Comparison of ENCODE assay signal across 19 cellular contexts in the genomic region with DNA sequence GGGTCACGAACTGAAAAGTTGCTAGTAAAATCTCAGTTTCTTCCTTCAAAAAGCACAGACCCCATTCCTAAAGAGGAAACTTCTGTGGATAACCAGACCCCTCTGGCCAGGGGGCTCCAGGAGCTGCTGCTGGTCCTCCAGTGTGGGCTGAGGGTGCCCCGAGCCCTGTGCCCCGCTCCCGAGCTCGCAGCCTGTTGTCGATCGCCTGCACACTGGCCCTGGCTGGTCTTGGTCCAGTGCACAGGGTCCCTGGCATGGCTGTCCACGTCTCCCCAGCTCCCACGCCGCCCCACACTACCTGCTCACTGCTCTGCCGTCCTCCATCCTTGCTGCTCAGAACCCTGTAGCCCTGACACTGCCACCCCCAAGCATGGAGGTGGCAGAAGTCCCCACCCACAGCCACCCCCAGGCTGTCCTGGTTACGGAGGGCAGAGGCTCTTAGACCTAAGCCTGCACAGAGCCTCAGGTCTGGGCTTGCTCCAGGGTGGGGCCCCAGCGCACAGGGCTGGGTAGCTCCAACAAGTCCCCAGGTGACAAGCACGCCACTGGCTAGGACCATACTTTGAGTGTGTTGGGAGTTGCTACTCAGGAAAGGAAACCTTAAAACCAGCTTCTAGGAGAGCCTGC.
DNase-seq lines count a peak whose midpoint lies in the region; ATAC-seq and TF ChIP-seq lines count a peak whose summit lies in the region.
"Had no signal": no experiment of that assay in that cellular context is flagged by ENCODE, and none has a peak within 500 bp of the region (broad histone marks: within the 10 kb centered on the region; RNA-seq: fewer than 3 reads in every experiment).

No MANE protein-coding gene starts in this region.

- H3K4me3 Mint-ChIP-seq in GM23338, result no peak overlapping the region

- no peaks in the 10 kb centered on the region for H3K9me3 Mint-ChIP-seq in GM23338

- H3K27ac ChIP-seq in GM23338 (ENCODE audit: low read depth), result no peak overlapping the region
- H3K27ac ChIP-seq: C4-2B, Peyer's patch had no signal

- intact Hi-C loops in posterior vena cava (cut with DNase I), result no loop called here

- no peak overlapping the region for H3K4me2 ChIP-seq in GM23338

- no peak for TF ChIP-seq CTCF in GM23338 (conservative IDR thresholded peaks at IDR 0.05; ENCODE audit: low read depth in 2 of 2)

- H3K79me2 ChIP-seq in GM23338 (replicated peaks; ENCODE audit: insufficient read depth), result no peaks in the 10 kb centered on the region

- no peaks in the 10 kb centered on the region for H3K27me3 Mint-ChIP-seq in GM23338 (ENCODE audit: insufficient read depth, low read depth, poor library complexity)

- DNase-seq in GM23338 (ENCODE audit: low spot score) (no peak), HPDE6-E6E7 (ENCODE audit: extremely low spot score) (peak; percentile 22), posterior vena cava (ENCODE audit: low spot score) (peak; percentile 51), GM19240 (ENCODE audit: insufficient read length, low spot score) (no peak), inferior parietal cortex (ENCODE audit: extremely low spot score) (no peak), NCI-H82 (lab: John Stamatoyannopoulos, UW) (no peak)
- no peak for DNase-seq in stimulated activated naive CD8-positive, alpha-beta T cell treated with anti-CD3 and anti-CD28 coated beads, Interleukin-15, Interleukin-2, amounts not matched to agents 100 U/mL and 50 U/mL, for 24 hours
- DNase-seq: ACHN; DMS79; IMR-90; NCI-H1417; NCI-H187 treated with DMSO at 0.1 percent for 48 hours; NCI-H526 treated with DMSO at 0.1 percent for 48 hours; NK-92 treated with Interleukin-12 subunit alpha and Interleukin-12 subunit beta, amount 100 ng/mL, for 24 hours; SHP77 had no signal

- H3K27ac Mint-ChIP-seq in GM23338, result no peak overlapping the region

- H3K4me1 Mint-ChIP-seq in GM23338, result no peaks in the 10 kb centered on the region; the same call in 1 of the 3 replicates

- no peak overlapping the region for H3K4me3 ChIP-seq in GM23338
- H3K4me3 ChIP-seq: Peyer's patch had no signal

- H4K20me1 ChIP-seq in GM23338 (replicated peaks; ENCODE audit: insufficient read depth), result no peaks in the 10 kb centered on the region

- H3K9me2 ChIP-seq in GM23338 (ENCODE audit: insufficient read depth), result no peaks in the 10 kb centered on the region

- no peaks in the 10 kb centered on the region for H3F3A ChIP-seq in GM23338 (replicated peaks; ENCODE audit: low read depth)

- H3K27me3 ChIP-seq in GM23338 (ENCODE audit: insufficient read depth), result no peaks in the 10 kb centered on the region
- H3K27me3 ChIP-seq: Peyer's patch had no signal

- H3K36me3 ChIP-seq in GM23338 (ENCODE audit: insufficient read depth), result no peaks in the 10 kb centered on the region
- H3K36me3 ChIP-seq: Peyer's patch had no signal

- no peaks in the 10 kb centered on the region for H3K36me3 Mint-ChIP-seq in GM23338 (ENCODE audit: low read depth)

- no peaks in the 10 kb centered on the region for H3K4me1 ChIP-seq in GM23338 (ENCODE audit: insufficient read depth)
- H3K4me1 ChIP-seq: Peyer's patch had no signal

- ATAC-seq in GM23338 (no peak), esophagus mucosa (peak; percentile 85)
- no peak for ATAC-seq in stimulated activated naive CD8-positive, alpha-beta T cell treated with anti-CD3 and anti-CD28 coated beads, Interleukin-15, Interleukin-2, amounts not matched to agents 100 U/mL and 50 U/mL, for 24 hours
- ATAC-seq: SK-N-SH treated with all-trans-retinoic acid at 6 μM for 48 hours had no signal

- 0 out of 2 replicates have a peak overlapping the region, but pooled peaks have one; percentile 23 for H2AFZ ChIP-seq in GM23338

TF ChIP-seq in GM23338, 12 proteins besides CTCF, POLR2A, EP300 and RAD21 (continues in another document):
- TF ChIP-seq, protein P1, sequence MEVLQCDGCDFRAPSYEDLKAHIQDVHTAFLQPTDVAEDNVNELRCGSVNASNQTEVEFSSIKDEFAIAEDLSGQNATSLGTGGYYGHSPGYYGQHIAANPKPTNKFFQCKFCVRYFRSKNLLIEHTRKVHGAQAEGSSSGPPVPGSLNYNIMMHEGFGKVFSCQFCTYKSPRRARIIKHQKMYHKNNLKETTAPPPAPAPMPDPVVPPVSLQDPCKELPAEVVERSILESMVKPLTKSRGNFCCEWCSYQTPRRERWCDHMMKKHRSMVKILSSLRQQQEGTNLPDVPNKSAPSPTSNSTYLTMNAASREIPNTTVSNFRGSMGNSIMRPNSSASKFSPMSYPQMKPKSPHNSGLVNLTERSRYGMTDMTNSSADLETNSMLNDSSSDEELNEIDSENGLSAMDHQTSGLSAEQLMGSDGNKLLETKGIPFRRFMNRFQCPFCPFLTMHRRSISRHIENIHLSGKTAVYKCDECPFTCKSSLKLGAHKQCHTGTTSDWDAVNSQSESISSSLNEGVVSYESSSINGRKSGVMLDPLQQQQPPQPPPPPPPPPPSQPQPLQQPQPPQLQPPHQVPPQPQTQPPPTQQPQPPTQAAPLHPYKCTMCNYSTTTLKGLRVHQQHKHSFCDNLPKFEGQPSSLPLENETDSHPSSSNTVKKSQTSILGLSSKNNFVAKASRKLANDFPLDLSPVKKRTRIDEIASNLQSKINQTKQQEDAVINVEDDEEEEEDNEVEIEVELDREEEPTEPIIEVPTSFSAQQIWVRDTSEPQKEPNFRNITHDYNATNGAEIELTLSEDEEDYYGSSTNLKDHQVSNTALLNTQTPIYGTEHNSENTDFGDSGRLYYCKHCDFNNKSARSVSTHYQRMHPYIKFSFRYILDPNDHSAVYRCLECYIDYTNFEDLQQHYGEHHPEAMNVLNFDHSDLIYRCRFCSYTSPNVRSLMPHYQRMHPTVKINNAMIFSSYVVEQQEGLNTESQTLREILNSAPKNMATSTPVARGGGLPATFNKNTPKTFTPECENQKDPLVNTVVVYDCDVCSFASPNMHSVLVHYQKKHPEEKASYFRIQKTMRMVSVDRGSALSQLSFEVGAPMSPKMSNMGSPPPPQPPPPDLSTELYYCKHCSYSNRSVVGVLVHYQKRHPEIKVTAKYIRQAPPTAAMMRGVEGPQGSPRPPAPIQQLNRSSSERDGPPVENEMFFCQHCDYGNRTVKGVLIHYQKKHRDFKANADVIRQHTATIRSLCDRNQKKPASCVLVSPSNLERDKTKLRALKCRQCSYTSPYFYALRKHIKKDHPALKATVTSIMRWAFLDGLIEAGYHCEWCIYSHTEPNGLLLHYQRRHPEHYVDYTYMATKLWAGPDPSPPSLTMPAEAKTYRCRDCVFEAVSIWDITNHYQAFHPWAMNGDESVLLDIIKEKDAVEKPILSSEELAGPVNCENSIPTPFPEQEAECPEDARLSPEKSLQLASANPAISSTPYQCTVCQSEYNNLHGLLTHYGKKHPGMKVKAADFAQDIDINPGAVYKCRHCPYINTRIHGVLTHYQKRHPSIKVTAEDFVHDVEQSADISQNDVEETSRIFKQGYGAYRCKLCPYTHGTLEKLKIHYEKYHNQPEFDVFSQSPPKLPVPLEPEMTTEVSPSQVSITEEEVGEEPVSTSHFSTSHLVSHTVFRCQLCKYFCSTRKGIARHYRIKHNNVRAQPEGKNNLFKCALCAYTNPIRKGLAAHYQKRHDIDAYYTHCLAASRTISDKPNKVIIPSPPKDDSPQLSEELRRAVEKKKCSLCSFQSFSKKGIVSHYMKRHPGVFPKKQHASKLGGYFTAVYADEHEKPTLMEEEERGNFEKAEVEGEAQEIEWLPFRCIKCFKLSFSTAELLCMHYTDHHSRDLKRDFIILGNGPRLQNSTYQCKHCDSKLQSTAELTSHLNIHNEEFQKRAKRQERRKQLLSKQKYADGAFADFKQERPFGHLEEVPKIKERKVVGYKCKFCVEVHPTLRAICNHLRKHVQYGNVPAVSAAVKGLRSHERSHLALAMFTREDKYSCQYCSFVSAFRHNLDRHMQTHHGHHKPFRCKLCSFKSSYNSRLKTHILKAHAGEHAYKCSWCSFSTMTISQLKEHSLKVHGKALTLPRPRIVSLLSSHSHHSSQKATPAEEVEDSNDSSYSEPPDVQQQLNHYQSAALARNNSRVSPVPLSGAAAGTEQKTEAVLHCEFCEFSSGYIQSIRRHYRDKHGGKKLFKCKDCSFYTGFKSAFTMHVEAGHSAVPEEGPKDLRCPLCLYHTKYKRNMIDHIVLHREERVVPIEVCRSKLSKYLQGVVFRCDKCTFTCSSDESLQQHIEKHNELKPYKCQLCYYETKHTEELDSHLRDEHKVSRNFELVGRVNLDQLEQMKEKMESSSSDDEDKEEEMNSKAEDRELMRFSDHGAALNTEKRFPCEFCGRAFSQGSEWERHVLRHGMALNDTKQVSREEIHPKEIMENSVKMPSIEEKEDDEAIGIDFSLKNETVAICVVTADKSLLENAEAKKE (CRISPR knock-in tag; IDR thresholded peaks at IDR 0.05), result no peak
- TF ChIP-seq, protein P2, sequence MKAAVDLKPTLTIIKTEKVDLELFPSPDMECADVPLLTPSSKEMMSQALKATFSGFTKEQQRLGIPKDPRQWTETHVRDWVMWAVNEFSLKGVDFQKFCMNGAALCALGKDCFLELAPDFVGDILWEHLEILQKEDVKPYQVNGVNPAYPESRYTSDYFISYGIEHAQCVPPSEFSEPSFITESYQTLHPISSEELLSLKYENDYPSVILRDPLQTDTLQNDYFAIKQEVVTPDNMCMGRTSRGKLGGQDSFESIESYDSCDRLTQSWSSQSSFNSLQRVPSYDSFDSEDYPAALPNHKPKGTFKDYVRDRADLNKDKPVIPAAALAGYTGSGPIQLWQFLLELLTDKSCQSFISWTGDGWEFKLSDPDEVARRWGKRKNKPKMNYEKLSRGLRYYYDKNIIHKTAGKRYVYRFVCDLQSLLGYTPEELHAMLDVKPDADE (IDR thresholded peaks at IDR 0.05), result no peak
- TF ChIP-seq ZNF114 (CRISPR knock-in tag; IDR thresholded peaks at IDR 0.05), result no peak

Comparison
In these comparisons a context has a peak if more than half of its experiments do, and no peak if none do; other contexts are left out.
1. DNase-seq: peak in HPDE6-E6E7 (single experiment) and posterior vena cava (single experiment); none in GM23338 (single experiment), GM19240 (single experiment), inferior parietal cortex (single experiment), NCI-H82 (single experiment) and stimulated activated naive CD8-positive, alpha-beta T cell treated with anti-CD3 and anti-CD28 coated beads, Interleukin-15, Interleukin-2, amounts not matched to agents 100 U/mL and 50 U/mL, for 24 hours (single experiment).